In the genomic region with DNA sequence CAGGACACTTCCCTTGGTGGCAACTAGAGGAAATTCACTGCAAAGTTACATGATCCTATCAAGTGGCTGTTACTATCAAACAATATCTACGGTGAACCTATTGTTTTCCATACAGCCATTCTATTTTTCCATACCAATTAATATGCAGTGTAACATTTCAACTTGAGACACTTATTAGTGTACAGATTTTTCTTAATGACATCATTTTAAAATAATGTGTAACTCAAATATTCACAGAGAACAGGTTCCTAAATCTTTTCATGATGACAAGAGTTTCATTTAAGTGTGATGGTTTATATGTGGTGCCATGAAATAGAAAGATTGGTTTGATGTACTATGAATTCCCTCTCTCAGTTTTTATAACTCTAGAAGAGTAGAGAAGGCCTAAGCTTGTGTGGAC, we compare ENCODE assay signal across 20 cellular contexts.
DNase-seq lines count a peak whose midpoint lies in the region; ATAC-seq, FAIRE-seq and TF ChIP-seq lines count a peak whose summit lies in the region.
"Had no signal": no experiment of that assay in that cellular context is flagged by ENCODE, and none has a peak within 500 bp of the region (broad histone marks: within the 10 kb centered on the region; RNA-seq: fewer than 3 reads in every experiment).

No MANE protein-coding gene starts in this region.

- DNase-seq in HepG2 (ENCODE audit: low spot score) (no peak), right lobe of liver (no peak), activated gamma-delta T cell (lab: John Stamatoyannopoulos, UW) (no peak), NCI-H446 (lab: John Stamatoyannopoulos, UW) (no peak)
- DNase-seq: AML-193; Caco-2; Calu3; CD4-positive, alpha-beta T cell; CD8-positive, alpha-beta T cell; DMS79 treated with DMSO at 0.1 percent for 48 hours; GF-D8 had no signal

- H3K27ac ChIP-seq in HepG2 (ENCODE audit: extremely low read length, insufficient read depth, low read length) (no peak overlapping the region), right lobe of liver (no peak overlapping the region), HEK293 (ENCODE audit: extremely low read depth, low read depth, low read length) (no peak overlapping the region), neutrophil (peak overlapping the region; percentile 62)
- H3K27ac ChIP-seq: 22Rv1, A549, C4-2B had no signal

- POLR2A ChIA-PET in HepG2 (lab: Yijun Ruan, JAX) (no interaction called here), HEK293 (lab: Yijun Ruan, JAX) (no interaction called here)

- H3K9me3 ChIP-seq in HepG2 (ENCODE audit: low read length): no peaks in the 10 kb centered on the region
- no peaks in the 10 kb centered on the region for H3K9me3 ChIP-seq in right lobe of liver
- H3K9me3 ChIP-seq in HEK293 (ENCODE audit: control insufficient read depth, insufficient read depth, low read depth, low read length): no peaks in the 10 kb centered on the region
- H3K9me3 ChIP-seq in neutrophil: no peaks in the 10 kb centered on the region
- H3K9me3 ChIP-seq: A549, Caco-2 had no signal

- H4K20me1 ChIP-seq in HepG2 (ENCODE audit: insufficient read depth, low read length): no peaks in the 10 kb centered on the region

- 42% methylated on average over 1 of the region's 1 CpG for WGBS in HepG2 (ENCODE audit: low lambda C conversion rate)
- WGBS in right lobe of liver (ENCODE audit: insufficient coverage, low coverage, low lambda C conversion rate, missing lambda C conversion rate): 86% methylated on average over 1 of the region's 1 CpG

- no peak overlapping the region for H3K4me3 ChIP-seq in HepG2 (replicated peaks in 1 of 3; ENCODE audit: insufficient read depth in 1 of 3, low read depth in 2 of 3, low read length in 3 of 3)
- H3K4me3 ChIP-seq in right lobe of liver: no peak overlapping the region
- no peak overlapping the region for H3K4me3 ChIP-seq in HEK293 (ENCODE audit: low read depth, low read length)
- no peak overlapping the region for H3K4me3 ChIP-seq in neutrophil (ENCODE audit: low read depth in 1 of 2, low read length in 1 of 2)
- H3K4me3 ChIP-seq: A549 had no signal

- H3K27me3 ChIP-seq in HepG2 (ENCODE audit: control insufficient read depth in 1 of 2, insufficient read depth in 2 of 2, low read length in 2 of 2) (no peaks in the 10 kb centered on the region), right lobe of liver (no peaks in the 10 kb centered on the region), neutrophil (no peaks in the 10 kb centered on the region)

- H3K36me3 ChIP-seq in HepG2 (replicated peaks in 1 of 2; ENCODE audit: control insufficient read depth in 1 of 2, insufficient read depth in 2 of 2, low read length in 2 of 2) (no peaks in the 10 kb centered on the region), right lobe of liver (no peaks in the 10 kb centered on the region), HEK293 (ENCODE audit: control insufficient read depth in 2 of 2, insufficient read depth in 1 of 2, low read length in 2 of 2) (no peaks in the 10 kb centered on the region), neutrophil (no peaks in the 10 kb centered on the region)

- no peak overlapping the region for H2AFZ ChIP-seq in HepG2 (ENCODE audit: low read length)

- ATAC-seq in HepG2: no peak
- no peak for ATAC-seq in right lobe of liver
- ATAC-seq: A549; CD8-positive, alpha-beta T cell had no signal

- TF ChIP-seq POLR2A in HepG2 (IDR thresholded peaks at IDR 0.05; ENCODE audit: insufficient read depth in 1 of 2, low read depth in 2 of 2, low read length in 2 of 2) (no peak), right lobe of liver (IDR thresholded peaks at IDR 0.05) (no peak)

- no peaks in the 10 kb centered on the region for H3K79me2 ChIP-seq in HepG2 (ENCODE audit: insufficient read depth, low read length)

- no TSS peak for BruUV-seq in HepG2 (replicated peaks; lab: Mats Ljungman, UMichigan)

- intact Hi-C loops in HepG2 (cut with micrococcal nuclease; ENCODE audit: unreplicated experiment) (no loop called here), right lobe of liver (cut with DNase I) (no loop called here)

- TF ChIP-seq CTCF in HepG2 (CRISPR knock-in tag; IDR thresholded peaks at IDR 0.05) (no peak), right lobe of liver (IDR thresholded peaks at IDR 0.05) (no peak), HEK293 (tag by site-specific recombination; IDR thresholded peaks at IDR 0.05) (no peak), neutrophil (IDR thresholded peaks at IDR 0.05) (no peak)

- H3K4me1 ChIP-seq in HepG2 (ENCODE audit: insufficient read depth, low read length) (no peaks in the 10 kb centered on the region), right lobe of liver (no peaks in the 10 kb centered on the region), HEK293 (ENCODE audit: control insufficient read depth, insufficient read depth, low read length) (no peaks in the 10 kb centered on the region), neutrophil (ENCODE audit: control insufficient read depth in 1 of 2, insufficient read depth in 1 of 2, low read depth in 1 of 2, low read length in 1 of 2) (peaks cover 31 to 39% of the 10 kb centered on the region in 2 experiments)
- H3K4me1 ChIP-seq: A549, Caco-2 had no signal

- FAIRE-seq in HepG2 (lab: Jason Lieb, UNC): no peak
- FAIRE-seq: A549, D721Med, G401.6, GM12891, GM19239 had no signal

- CTCF ChIA-PET in HepG2 (lab: Yijun Ruan, JAX; ENCODE audit: low intra/inter-chr PET ratio, low total read pairs) (no interaction called here), HEK293 (lab: Yijun Ruan, JAX) (no interaction called here)

- H3K9ac ChIP-seq in HepG2 (ENCODE audit: insufficient read depth, low read depth, low read length): no peak overlapping the region

- TF ChIP-seq EP300 in HepG2 (IDR thresholded peaks at IDR 0.05; ENCODE audit: low read depth in 2 of 2, low read length in 2 of 2) (no peak), HepG2 (CRISPR knock-in tag; IDR thresholded peaks at IDR 0.05; ENCODE audit: borderline replicate concordance) (no peak)

- TF ChIP-seq RAD21 in HepG2 (CRISPR knock-in tag; IDR thresholded peaks at IDR 0.05): no peak

- H3K4me2 ChIP-seq in HepG2 (ENCODE audit: low read depth, low read length): no peak overlapping the region
- H3K4me2 ChIP-seq: A549 had no signal

- in situ Hi-C loops in HepG2 (cut with HindIII; ENCODE audit: extremely low pct_ligation_motif_present, low pct_unique_long_range_greater_than_20kb): no loop called here

TF ChIP-seq in HepG2, 621 proteins besides CTCF, POLR2A, EP300 and RAD21:
- TF ChIP-seq ATF7 (IDR thresholded peaks at IDR 0.05) (peak; percentile 75), ATF7 (CRISPR knock-in tag; IDR thresholded peaks at IDR 0.05) (no peak), NR2C2 (CRISPR knock-in tag; IDR thresholded peaks at IDR 0.05; ENCODE audit: borderline replicate concordance) (no peak)

TF ChIP-seq in HEK293, 187 proteins besides CTCF, POLR2A, EP300 and RAD21:
- no peak for TF ChIP-seq ZNF785 (tag by site-specific recombination; IDR thresholded peaks at IDR 0.05)
- TF ChIP-seq ZSCAN4 (tag by site-specific recombination; IDR thresholded peaks at IDR 0.05): no peak
- TF ChIP-seq ZNF211 (tag by site-specific recombination; IDR thresholded peaks at IDR 0.05; ENCODE audit: low read depth): no peak
- TF ChIP-seq, protein P1, sequence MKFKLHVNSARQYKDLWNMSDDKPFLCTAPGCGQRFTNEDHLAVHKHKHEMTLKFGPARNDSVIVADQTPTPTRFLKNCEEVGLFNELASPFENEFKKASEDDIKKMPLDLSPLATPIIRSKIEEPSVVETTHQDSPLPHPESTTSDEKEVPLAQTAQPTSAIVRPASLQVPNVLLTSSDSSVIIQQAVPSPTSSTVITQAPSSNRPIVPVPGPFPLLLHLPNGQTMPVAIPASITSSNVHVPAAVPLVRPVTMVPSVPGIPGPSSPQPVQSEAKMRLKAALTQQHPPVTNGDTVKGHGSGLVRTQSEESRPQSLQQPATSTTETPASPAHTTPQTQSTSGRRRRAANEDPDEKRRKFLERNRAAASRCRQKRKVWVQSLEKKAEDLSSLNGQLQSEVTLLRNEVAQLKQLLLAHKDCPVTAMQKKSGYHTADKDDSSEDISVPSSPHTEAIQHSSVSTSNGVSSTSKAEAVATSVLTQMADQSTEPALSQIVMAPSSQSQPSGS (tag by site-specific recombination; IDR thresholded peaks at IDR 0.05; ENCODE audit: low read depth): peak; percentile 74
- TF ChIP-seq ZNF501 (tag by site-specific recombination; IDR thresholded peaks at IDR 0.05): no peak
- no peak for TF ChIP-seq ZNF18 (tag by site-specific recombination; IDR thresholded peaks at IDR 0.05)
